Comparison of ENCODE assay signal across 1 cellular context in genomic region chr13:97275265-97275664, GRCh38.
TF ChIP-seq lines count a peak whose summit lies in the region.

No MANE protein-coding gene starts in this region.

TF ChIP-seq in GM23338, 12 proteins besides CTCF, POLR2A, EP300 and RAD21 (continued from another document):
- TF ChIP-seq, protein P1, sequence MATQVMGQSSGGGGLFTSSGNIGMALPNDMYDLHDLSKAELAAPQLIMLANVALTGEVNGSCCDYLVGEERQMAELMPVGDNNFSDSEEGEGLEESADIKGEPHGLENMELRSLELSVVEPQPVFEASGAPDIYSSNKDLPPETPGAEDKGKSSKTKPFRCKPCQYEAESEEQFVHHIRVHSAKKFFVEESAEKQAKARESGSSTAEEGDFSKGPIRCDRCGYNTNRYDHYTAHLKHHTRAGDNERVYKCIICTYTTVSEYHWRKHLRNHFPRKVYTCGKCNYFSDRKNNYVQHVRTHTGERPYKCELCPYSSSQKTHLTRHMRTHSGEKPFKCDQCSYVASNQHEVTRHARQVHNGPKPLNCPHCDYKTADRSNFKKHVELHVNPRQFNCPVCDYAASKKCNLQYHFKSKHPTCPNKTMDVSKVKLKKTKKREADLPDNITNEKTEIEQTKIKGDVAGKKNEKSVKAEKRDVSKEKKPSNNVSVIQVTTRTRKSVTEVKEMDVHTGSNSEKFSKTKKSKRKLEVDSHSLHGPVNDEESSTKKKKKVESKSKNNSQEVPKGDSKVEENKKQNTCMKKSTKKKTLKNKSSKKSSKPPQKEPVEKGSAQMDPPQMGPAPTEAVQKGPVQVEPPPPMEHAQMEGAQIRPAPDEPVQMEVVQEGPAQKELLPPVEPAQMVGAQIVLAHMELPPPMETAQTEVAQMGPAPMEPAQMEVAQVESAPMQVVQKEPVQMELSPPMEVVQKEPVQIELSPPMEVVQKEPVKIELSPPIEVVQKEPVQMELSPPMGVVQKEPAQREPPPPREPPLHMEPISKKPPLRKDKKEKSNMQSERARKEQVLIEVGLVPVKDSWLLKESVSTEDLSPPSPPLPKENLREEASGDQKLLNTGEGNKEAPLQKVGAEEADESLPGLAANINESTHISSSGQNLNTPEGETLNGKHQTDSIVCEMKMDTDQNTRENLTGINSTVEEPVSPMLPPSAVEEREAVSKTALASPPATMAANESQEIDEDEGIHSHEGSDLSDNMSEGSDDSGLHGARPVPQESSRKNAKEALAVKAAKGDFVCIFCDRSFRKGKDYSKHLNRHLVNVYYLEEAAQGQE (IDR thresholded peaks at IDR 0.05; ENCODE audit: unreplicated experiment), result no peak
- TF ChIP-seq EZH2 (IDR thresholded peaks at IDR 0.05; ENCODE audit: low read depth, unreplicated experiment), result no peak
- TF ChIP-seq, protein P2, sequence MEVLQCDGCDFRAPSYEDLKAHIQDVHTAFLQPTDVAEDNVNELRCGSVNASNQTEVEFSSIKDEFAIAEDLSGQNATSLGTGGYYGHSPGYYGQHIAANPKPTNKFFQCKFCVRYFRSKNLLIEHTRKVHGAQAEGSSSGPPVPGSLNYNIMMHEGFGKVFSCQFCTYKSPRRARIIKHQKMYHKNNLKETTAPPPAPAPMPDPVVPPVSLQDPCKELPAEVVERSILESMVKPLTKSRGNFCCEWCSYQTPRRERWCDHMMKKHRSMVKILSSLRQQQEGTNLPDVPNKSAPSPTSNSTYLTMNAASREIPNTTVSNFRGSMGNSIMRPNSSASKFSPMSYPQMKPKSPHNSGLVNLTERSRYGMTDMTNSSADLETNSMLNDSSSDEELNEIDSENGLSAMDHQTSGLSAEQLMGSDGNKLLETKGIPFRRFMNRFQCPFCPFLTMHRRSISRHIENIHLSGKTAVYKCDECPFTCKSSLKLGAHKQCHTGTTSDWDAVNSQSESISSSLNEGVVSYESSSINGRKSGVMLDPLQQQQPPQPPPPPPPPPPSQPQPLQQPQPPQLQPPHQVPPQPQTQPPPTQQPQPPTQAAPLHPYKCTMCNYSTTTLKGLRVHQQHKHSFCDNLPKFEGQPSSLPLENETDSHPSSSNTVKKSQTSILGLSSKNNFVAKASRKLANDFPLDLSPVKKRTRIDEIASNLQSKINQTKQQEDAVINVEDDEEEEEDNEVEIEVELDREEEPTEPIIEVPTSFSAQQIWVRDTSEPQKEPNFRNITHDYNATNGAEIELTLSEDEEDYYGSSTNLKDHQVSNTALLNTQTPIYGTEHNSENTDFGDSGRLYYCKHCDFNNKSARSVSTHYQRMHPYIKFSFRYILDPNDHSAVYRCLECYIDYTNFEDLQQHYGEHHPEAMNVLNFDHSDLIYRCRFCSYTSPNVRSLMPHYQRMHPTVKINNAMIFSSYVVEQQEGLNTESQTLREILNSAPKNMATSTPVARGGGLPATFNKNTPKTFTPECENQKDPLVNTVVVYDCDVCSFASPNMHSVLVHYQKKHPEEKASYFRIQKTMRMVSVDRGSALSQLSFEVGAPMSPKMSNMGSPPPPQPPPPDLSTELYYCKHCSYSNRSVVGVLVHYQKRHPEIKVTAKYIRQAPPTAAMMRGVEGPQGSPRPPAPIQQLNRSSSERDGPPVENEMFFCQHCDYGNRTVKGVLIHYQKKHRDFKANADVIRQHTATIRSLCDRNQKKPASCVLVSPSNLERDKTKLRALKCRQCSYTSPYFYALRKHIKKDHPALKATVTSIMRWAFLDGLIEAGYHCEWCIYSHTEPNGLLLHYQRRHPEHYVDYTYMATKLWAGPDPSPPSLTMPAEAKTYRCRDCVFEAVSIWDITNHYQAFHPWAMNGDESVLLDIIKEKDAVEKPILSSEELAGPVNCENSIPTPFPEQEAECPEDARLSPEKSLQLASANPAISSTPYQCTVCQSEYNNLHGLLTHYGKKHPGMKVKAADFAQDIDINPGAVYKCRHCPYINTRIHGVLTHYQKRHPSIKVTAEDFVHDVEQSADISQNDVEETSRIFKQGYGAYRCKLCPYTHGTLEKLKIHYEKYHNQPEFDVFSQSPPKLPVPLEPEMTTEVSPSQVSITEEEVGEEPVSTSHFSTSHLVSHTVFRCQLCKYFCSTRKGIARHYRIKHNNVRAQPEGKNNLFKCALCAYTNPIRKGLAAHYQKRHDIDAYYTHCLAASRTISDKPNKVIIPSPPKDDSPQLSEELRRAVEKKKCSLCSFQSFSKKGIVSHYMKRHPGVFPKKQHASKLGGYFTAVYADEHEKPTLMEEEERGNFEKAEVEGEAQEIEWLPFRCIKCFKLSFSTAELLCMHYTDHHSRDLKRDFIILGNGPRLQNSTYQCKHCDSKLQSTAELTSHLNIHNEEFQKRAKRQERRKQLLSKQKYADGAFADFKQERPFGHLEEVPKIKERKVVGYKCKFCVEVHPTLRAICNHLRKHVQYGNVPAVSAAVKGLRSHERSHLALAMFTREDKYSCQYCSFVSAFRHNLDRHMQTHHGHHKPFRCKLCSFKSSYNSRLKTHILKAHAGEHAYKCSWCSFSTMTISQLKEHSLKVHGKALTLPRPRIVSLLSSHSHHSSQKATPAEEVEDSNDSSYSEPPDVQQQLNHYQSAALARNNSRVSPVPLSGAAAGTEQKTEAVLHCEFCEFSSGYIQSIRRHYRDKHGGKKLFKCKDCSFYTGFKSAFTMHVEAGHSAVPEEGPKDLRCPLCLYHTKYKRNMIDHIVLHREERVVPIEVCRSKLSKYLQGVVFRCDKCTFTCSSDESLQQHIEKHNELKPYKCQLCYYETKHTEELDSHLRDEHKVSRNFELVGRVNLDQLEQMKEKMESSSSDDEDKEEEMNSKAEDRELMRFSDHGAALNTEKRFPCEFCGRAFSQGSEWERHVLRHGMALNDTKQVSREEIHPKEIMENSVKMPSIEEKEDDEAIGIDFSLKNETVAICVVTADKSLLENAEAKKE (CRISPR knock-in tag; IDR thresholded peaks at IDR 0.05), result no peak
- no peak for TF ChIP-seq STAT1 (IDR thresholded peaks at IDR 0.05; ENCODE audit: unreplicated experiment)
- TF ChIP-seq ZNF331 (CRISPR knock-in tag; IDR thresholded peaks at IDR 0.05; ENCODE audit: low read depth), result no peak
- TF ChIP-seq EZH2phosphoT487 (IDR thresholded peaks at IDR 0.05; ENCODE audit: unreplicated experiment), result no peak
- TF ChIP-seq NANOG (IDR thresholded peaks at IDR 0.05; ENCODE audit: borderline replicate concordance), result no peak
- no peak for TF ChIP-seq ZNF114 (CRISPR knock-in tag; IDR thresholded peaks at IDR 0.05)
- no peak for TF ChIP-seq POLR2AphosphoS5 (IDR thresholded peaks at IDR 0.05; ENCODE audit: low read depth)
- no peak for TF ChIP-seq CREB1 (CRISPR knock-in tag; IDR thresholded peaks at IDR 0.05; ENCODE audit: low read depth)
